Comparison of ENCODE assay signal across 23 cellular contexts in the genomic region with DNA sequence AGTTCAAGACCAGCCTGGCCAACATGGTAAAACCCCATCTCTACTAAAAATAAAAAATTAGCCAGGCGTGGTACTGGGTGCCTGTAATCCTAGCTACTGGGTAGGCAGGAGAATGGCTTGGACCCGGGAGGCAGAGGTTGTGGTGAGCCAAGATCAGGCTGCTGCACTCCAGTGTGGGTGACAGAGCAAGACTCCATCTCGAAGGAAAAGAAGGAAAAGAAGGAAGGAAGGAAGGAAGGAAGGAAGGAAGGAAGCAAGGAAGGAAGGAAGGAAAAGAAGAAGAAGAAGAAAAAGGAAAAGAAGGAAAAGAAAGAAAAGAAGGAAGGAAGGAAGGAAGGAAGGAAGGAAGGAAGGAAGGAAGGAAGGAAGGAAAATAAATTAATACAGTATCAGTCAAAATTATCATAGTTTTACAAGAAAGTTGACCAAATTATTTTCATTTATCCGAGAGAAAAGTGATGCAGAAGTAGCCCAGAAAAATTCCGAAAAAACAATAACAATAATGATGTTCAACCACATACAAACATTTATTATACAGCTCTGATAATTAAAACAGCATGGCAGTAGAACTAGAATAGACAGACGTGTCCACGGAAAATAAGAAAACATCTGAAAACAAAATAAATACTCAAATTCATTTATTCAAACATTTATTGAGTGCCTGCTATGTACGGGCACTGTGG.
DNase-seq lines count a peak whose midpoint lies in the region; ATAC-seq and TF ChIP-seq lines count a peak whose summit lies in the region.
"Had no signal": no experiment of that assay in that cellular context is flagged by ENCODE, and none has a peak within 500 bp of the region (broad histone marks: within the 10 kb centered on the region; RNA-seq: fewer than 3 reads in every experiment).

No MANE protein-coding gene starts in this region.

- no peaks in the 10 kb centered on the region; the same call in 1 of the 2 replicates for H3K9me3 ChIP-seq in OCI-LY3 (ENCODE audit: insufficient read depth, low read length)
- H3K9me3 ChIP-seq: ascending aorta, HAP-1, heart left ventricle, SK-N-SH, thoracic aorta had no signal

- H3K27me3 ChIP-seq in OCI-LY3 (ENCODE audit: low read depth, low read length): no peaks in the 10 kb centered on the region
- H3K27me3 ChIP-seq in dorsolateral prefrontal cortex: no peaks in the 10 kb centered on the region
- H3K27me3 ChIP-seq: ascending aorta, heart left ventricle had no signal

- no peak overlapping the region for H3K4me3 Mint-ChIP-seq in activated naive CD4-positive, alpha-beta T cell treated with anti-CD3 and anti-CD28 coated beads, Interleukin-2, amount 50 U/mL, for 24 hours
- peak overlapping the region; percentile 20 for H3K4me3 Mint-ChIP-seq in stimulated activated memory B cell treated with anti-CD40 and anti-IgM and Interleukin-4, amounts not matched to agents 10 μg/mL and 1 μg/mL and 100 μg/mL, for 72 hours

- H4K20me1 ChIP-seq in OCI-LY3 (ENCODE audit: insufficient read depth, low read length): no peaks in the 10 kb centered on the region

- H3K4me1 ChIP-seq in OCI-LY3 (ENCODE audit: low read length): peaks cover 90% of the 10 kb centered on the region

- peaks cover 56% of the 10 kb centered on the region for H3K79me2 ChIP-seq in OCI-LY3 (ENCODE audit: low read length)

- H3K27me3 Mint-ChIP-seq in activated naive CD4-positive, alpha-beta T cell treated with anti-CD3 and anti-CD28 coated beads, Interleukin-2, amount 50 U/mL, for 24 hours: no peaks in the 10 kb centered on the region
- no peaks in the 10 kb centered on the region for H3K27me3 Mint-ChIP-seq in stimulated activated memory B cell treated with anti-CD40 and anti-IgM and Interleukin-4, amounts not matched to agents 10 μg/mL and 1 μg/mL and 100 μg/mL, for 72 hours

- peak overlapping the region; percentile 90 for H3K27ac Mint-ChIP-seq in activated naive CD4-positive, alpha-beta T cell treated with anti-CD3 and anti-CD28 coated beads, Interleukin-2, amount 50 U/mL, for 24 hours
- peak overlapping the region in 1 of 2 donors; percentile 79 for H3K27ac Mint-ChIP-seq in activated naive CD4-positive, alpha-beta T cell treated with anti-CD3 and anti-CD28 coated beads, Interleukin-2, amount 50 U/mL, for 72 hours
- H3K27ac Mint-ChIP-seq in stimulated activated memory B cell treated with anti-CD40 and anti-IgM and Interleukin-4, amounts not matched to agents 10 μg/mL and 1 μg/mL and 100 μg/mL, for 72 hours: peak overlapping the region; percentile 90

- H3K9me3 Mint-ChIP-seq in activated naive CD4-positive, alpha-beta T cell treated with anti-CD3 and anti-CD28 coated beads, Interleukin-2, amount 50 U/mL, for 24 hours: no peaks in the 10 kb centered on the region
- H3K9me3 Mint-ChIP-seq in activated naive CD4-positive, alpha-beta T cell treated with anti-CD3 and anti-CD28 coated beads, Interleukin-2, amount 50 U/mL, for 72 hours: no peaks in the 10 kb centered on the region
- H3K9me3 Mint-ChIP-seq in stimulated activated memory B cell treated with anti-CD40 and anti-IgM and Interleukin-4, amounts not matched to agents 10 μg/mL and 1 μg/mL and 100 μg/mL, for 72 hours: no peaks in the 10 kb centered on the region

- intact Hi-C loops in dorsolateral prefrontal cortex (cut with DNase I): loop anchor here in 1 of 2 donors (10.0 kb wide), 1 partner anchor 140 kb away; no protein-coding TSS in a partner anchor

- peaks cover 13% of the 10 kb centered on the region for H3K36me3 Mint-ChIP-seq in activated naive CD4-positive, alpha-beta T cell treated with anti-CD3 and anti-CD28 coated beads, Interleukin-2, amount 50 U/mL, for 24 hours
- peaks cover 0 to 33% of the 10 kb centered on the region in 2 donors for H3K36me3 Mint-ChIP-seq in activated naive CD4-positive, alpha-beta T cell treated with anti-CD3 and anti-CD28 coated beads, Interleukin-2, amount 50 U/mL, for 72 hours
- peaks cover 18% of the 10 kb centered on the region for H3K36me3 Mint-ChIP-seq in stimulated activated memory B cell treated with anti-CD40 and anti-IgM and Interleukin-4, amounts not matched to agents 10 μg/mL and 1 μg/mL and 100 μg/mL, for 72 hours

- no peak for ATAC-seq in activated naive CD4-positive, alpha-beta T cell treated with anti-CD3 and anti-CD28 coated beads, Interleukin-2, amount 50 U/mL, for 72 hours
- ATAC-seq in stimulated activated memory B cell treated with anti-CD40 and anti-IgM and Interleukin-4, amounts not matched to agents 10 μg/mL and 1 μg/mL and 100 μg/mL, for 72 hours: no peak
- no peak for ATAC-seq in GM18502 (IDR thresholded peaks at IDR 0.05; ENCODE audit: poor library complexity, unreplicated experiment)

- no peak overlapping the region; the same call in 1 of the 2 replicates for H3K9ac ChIP-seq in OCI-LY3 (ENCODE audit: low read length)
- H3K9ac ChIP-seq: SK-N-SH had no signal

- peak overlapping the region; percentile 36 for H3K4me2 ChIP-seq in OCI-LY3 (ENCODE audit: low read length)
- H3K4me2 ChIP-seq: SK-N-SH had no signal

- peaks cover 4% of the 10 kb centered on the region for H3K36me3 ChIP-seq in OCI-LY3 (replicated peaks; ENCODE audit: low read depth, low read length)
- H3K36me3 ChIP-seq: ascending aorta, HAP-1, thoracic aorta had no signal

- H3K27ac ChIP-seq in OCI-LY3 (ENCODE audit: low read length): peak overlapping the region; percentile 94; the same call in 1 of the 2 replicates
- H3K27ac ChIP-seq in dorsolateral prefrontal cortex: peak overlapping the region in 43 of 59 donors; percentile 5 to 78 (median 51)
- H3K27ac ChIP-seq: skin epidermis, thoracic aorta had no signal

- peaks cover 90% of the 10 kb centered on the region for H3K4me1 Mint-ChIP-seq in activated naive CD4-positive, alpha-beta T cell treated with anti-CD3 and anti-CD28 coated beads, Interleukin-2, amount 50 U/mL, for 24 hours
- peaks cover 85% of the 10 kb centered on the region for H3K4me1 Mint-ChIP-seq in stimulated activated memory B cell treated with anti-CD40 and anti-IgM and Interleukin-4, amounts not matched to agents 10 μg/mL and 1 μg/mL and 100 μg/mL, for 72 hours

- no peak for TF ChIP-seq CTCF in OCI-LY3 (IDR thresholded peaks at IDR 0.05; ENCODE audit: low read depth, low read length)
- TF ChIP-seq CTCF in dorsolateral prefrontal cortex (IDR thresholded peaks at IDR 0.05 in 54 of 56, conservative IDR thresholded peaks at IDR 0.05 in 2 of 56; ENCODE audit: low read depth in 1 of 56, partially characterized antibody in 56 of 56): no peak

- H3K4me3 ChIP-seq in OCI-LY3 (ENCODE audit: low read length) (no peak overlapping the region), dorsolateral prefrontal cortex (peak overlapping the region in 1 of 59 donors; percentile 6)
- H3K4me3 ChIP-seq: ascending aorta, HAP-1, heart left ventricle, skin epidermis, thoracic aorta had no signal

- no peak overlapping the region for H2AFZ ChIP-seq in OCI-LY3 (ENCODE audit: low read depth, low read length)

- no peak for DNase-seq in activated naive CD4-positive, alpha-beta T cell treated with anti-CD3 and anti-CD28 coated beads, Interleukin-2, amount 50 U/mL, for 72 hours (ENCODE audit: low spot score in 2 of 2)
- DNase-seq in dorsolateral prefrontal cortex (no peak), amygdala (lab: John Stamatoyannopoulos, UW) (no peak), NCI-H226 (no peak)
- DNase-seq: activated CD4-positive, alpha-beta T cell treated with anti-CD3 and anti-CD28 coated beads, Interleukin-2, amount 50 U/mL, for 1 hour; activated naive CD4-positive, alpha-beta T cell; EL; heart left ventricle; Karpas-422; mammary epithelial cell; NCI-H187 treated with DMSO at 0.1 percent for 48 hours; NCI-H69; RPMI8226; SK-N-SH; stimulated activated CD4-positive, alpha-beta T cell treated with anti-CD3 and anti-CD28 coated beads, Interleukin-1b, Interleukin-23, amount 100 ng/mL, for 48 hours had no signal
